30 cellular contexts compared by ENCODE assay signal in the genomic region with DNA sequence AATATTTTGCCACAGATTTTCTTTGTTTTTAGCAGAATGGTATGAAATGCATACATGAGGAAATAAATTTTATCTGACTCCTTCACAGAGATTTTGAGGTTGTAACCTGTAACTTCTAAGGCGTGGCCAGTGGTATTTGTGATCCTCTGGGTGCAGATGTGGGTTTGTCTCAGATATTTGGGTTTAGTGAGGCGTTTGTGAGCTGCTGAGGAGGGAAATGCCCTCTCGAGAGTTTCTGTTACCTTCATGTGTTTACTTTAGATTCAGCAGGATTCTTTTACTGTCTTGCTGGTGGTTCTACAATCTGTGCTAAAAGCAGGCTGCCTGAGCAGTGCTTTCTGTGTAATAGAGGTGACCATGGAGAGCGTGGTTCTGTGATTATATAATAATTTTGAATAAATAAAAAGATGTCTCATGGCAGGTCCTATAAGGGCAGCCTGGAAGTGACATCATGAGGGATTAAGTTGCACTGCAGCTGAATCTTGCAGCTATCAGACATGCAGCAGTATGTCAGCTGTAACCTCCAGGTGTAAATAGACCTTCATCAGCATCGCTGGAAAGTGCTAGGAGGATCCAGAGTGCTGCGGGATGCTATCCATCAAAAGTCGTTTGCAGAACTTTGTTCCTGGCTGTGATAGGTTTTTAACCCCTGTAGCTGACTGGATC. TPM values are rescaled to one million over a fixed set of nuclear protein-coding genes. Genes with fewer than 3 reads are reported as not detected.
DNase-seq lines count a peak whose midpoint lies in the region; ATAC-seq and TF ChIP-seq lines count a peak whose summit lies in the region.
"Had no signal": no experiment of that assay in that cellular context is flagged by ENCODE, and none has a peak within 500 bp of the region (broad histone marks: within the 10 kb centered on the region; RNA-seq: fewer than 3 reads in every experiment).

No MANE protein-coding gene starts in this region.

- peaks cover 10% of the 10 kb centered on the region for H3K4me1 ChIP-seq in rectal smooth muscle tissue (ENCODE audit: control insufficient read depth, insufficient read depth, low read length)
- no peaks in the 10 kb centered on the region for H3K4me1 ChIP-seq in CD8-positive, alpha-beta T cell (ENCODE audit: insufficient read depth, low read length)
- H3K4me1 ChIP-seq: neural progenitor cell had no signal

- H3K36me3 ChIP-seq in rectal smooth muscle tissue (ENCODE audit: control insufficient read depth, insufficient read depth, low read length) = no peaks in the 10 kb centered on the region
- no peaks in the 10 kb centered on the region for H3K36me3 ChIP-seq in CD8-positive, alpha-beta T cell (ENCODE audit: insufficient read depth, low read length)
- H3K36me3 ChIP-seq: adrenal gland, neural progenitor cell, WERI-Rb-1 had no signal

- no peak for TF ChIP-seq CTCF in endothelial cell (IDR thresholded peaks at IDR 0.05; ENCODE audit: unreplicated experiment)
- no peak for TF ChIP-seq CTCF in CD8-positive, alpha-beta T cell (IDR thresholded peaks at IDR 0.05)

- peak overlapping the region; percentile 60 for H3K4me3 Mint-ChIP-seq in endothelial cell (ENCODE audit: unreplicated experiment)
- H3K4me3 Mint-ChIP-seq in CD8-positive, alpha-beta T cell = no peak overlapping the region
- H3K4me3 Mint-ChIP-seq: activated T-cell treated with anti-CD3 and anti-CD28 coated beads, Interleukin-2, amount 50 U/mL, for 4 hours; brain; neural progenitor cell; stimulated activated memory B cell treated with anti-CD40 and anti-IgM and Interleukin-4, amounts not matched to agents 10 μg/mL and 1 μg/mL and 100 μg/mL, for 72 hours had no signal

- CTCF ChIA-PET in CD8-positive, alpha-beta T cell (lab: Charles Lee) = no interaction called here

- intact Hi-C loops in CD8-positive, alpha-beta T cell (cut with DNase I, micrococcal nuclease) = no loop called here

- no peak overlapping the region for H3K27ac Mint-ChIP-seq in endothelial cell (ENCODE audit: unreplicated experiment)
- no peak overlapping the region for H3K27ac Mint-ChIP-seq in CD8-positive, alpha-beta T cell
- H3K27ac Mint-ChIP-seq: neural progenitor cell; stimulated activated memory B cell treated with anti-CD40 and anti-IgM and Interleukin-4, amounts not matched to agents 10 μg/mL and 1 μg/mL and 100 μg/mL, for 72 hours had no signal

- no peaks in the 10 kb centered on the region for H3K9me3 ChIP-seq in CD8-positive, alpha-beta T cell (ENCODE audit: low read length)
- H3K9me3 ChIP-seq: adrenal gland, suprapubic skin had no signal

- POLR2A ChIA-PET in CD8-positive, alpha-beta T cell (lab: Charles Lee) = no interaction called here

- H3K9me3 Mint-ChIP-seq in endothelial cell (ENCODE audit: unreplicated experiment) = no peaks in the 10 kb centered on the region
- H3K9me3 Mint-ChIP-seq in CD8-positive, alpha-beta T cell = peaks cover 7% of the 10 kb centered on the region
- H3K9me3 Mint-ChIP-seq: activated T-cell treated with anti-CD3 and anti-CD28 coated beads, Interleukin-2, amount 50 U/mL, for 4 hours; stimulated activated memory B cell treated with anti-CD40 and anti-IgM and Interleukin-4, amounts not matched to agents 10 μg/mL and 1 μg/mL and 100 μg/mL, for 72 hours had no signal

- ATAC-seq in GM19468 (IDR thresholded peaks at IDR 0.05; ENCODE audit: extremely low read depth, unreplicated experiment) (peak; percentile 71), GM19035 (IDR thresholded peaks at IDR 0.05; ENCODE audit: unreplicated experiment) (no peak)
- ATAC-seq in CD8-positive, alpha-beta T cell = no peak
- ATAC-seq: activated T-cell treated with anti-CD3 and anti-CD28 coated beads, Interleukin-2, amount 50 U/mL, for 4 hours; HepG2; sciatic nerve; stimulated activated memory B cell treated with anti-CD40 and anti-IgM and Interleukin-4, amounts not matched to agents 10 μg/mL and 1 μg/mL and 100 μg/mL, for 72 hours had no signal

- peak overlapping the region; percentile 21 for H3K27ac ChIP-seq in rectal smooth muscle tissue (ENCODE audit: low read depth, low read length)
- H3K27ac ChIP-seq in CD8-positive, alpha-beta T cell (ENCODE audit: low read depth, low read length) = no peak overlapping the region
- H3K27ac ChIP-seq: adrenal gland, neural progenitor cell, suprapubic skin, WERI-Rb-1 had no signal

- no peak overlapping the region for H3K4me3 ChIP-seq in rectal smooth muscle tissue (ENCODE audit: low read length)
- no peak overlapping the region for H3K4me3 ChIP-seq in CD8-positive, alpha-beta T cell (ENCODE audit: low read depth, low read length)
- H3K4me3 ChIP-seq: adrenal gland, neural progenitor cell, suprapubic skin had no signal

- H3K9ac ChIP-seq in rectal smooth muscle tissue (ENCODE audit: low read length) = no peak overlapping the region
- H3K9ac ChIP-seq: neural progenitor cell had no signal

- DNase-seq in NCI-H2171 treated with DMSO at 0.1 percent for 48 hours (lab: John Stamatoyannopoulos, UW) = peak; percentile 66
- DNase-seq in endothelial cell (ENCODE audit: low spot score) = no peak
- DNase-seq in CD8-positive, alpha-beta T cell = no peak
- DNase-seq in medulla oblongata (ENCODE audit: extremely low spot score) = no peak
- DNase-seq in activated naive CD4-positive, alpha-beta T cell treated with Interleukin-2 at 50 U/mL for 16 hours = no peak
- DNase-seq: activated CD4-positive, alpha-beta T cell treated with anti-CD3 and anti-CD28 coated beads for 48 hours; activated CD8-positive, alpha-beta memory T cell treated with anti-CD3 and anti-CD28 coated beads for 24 hours; activated naive CD4-positive, alpha-beta T cell; activated T-cell treated with anti-CD3 and anti-CD28 coated beads, Interleukin-2, amount 50 U/mL, for 4 hours; adrenal gland; Calu3; DMS79 treated with DMSO at 0.1 percent for 48 hours; head of caudate nucleus; mammary epithelial cell; NCI-H146; NCI-H226; NCI-H748 treated with DMSO at 0.1 percent for 48 hours; posterior cingulate gyrus; stimulated activated CD4-positive, alpha-beta T cell treated with anti-CD3 and anti-CD28 coated beads, Interleukin-4, amount 100 ng/mL, for 4 hours; T-helper 9 cell; WERI-Rb-1 had no signal

- peaks cover 29% of the 10 kb centered on the region for H3K36me3 Mint-ChIP-seq in endothelial cell (ENCODE audit: low read depth, unreplicated experiment)
- no peaks in the 10 kb centered on the region for H3K36me3 Mint-ChIP-seq in CD8-positive, alpha-beta T cell
- H3K36me3 Mint-ChIP-seq: stimulated activated memory B cell treated with anti-CD40 and anti-IgM and Interleukin-4, amounts not matched to agents 10 μg/mL and 1 μg/mL and 100 μg/mL, for 72 hours had no signal

- H3K4me1 Mint-ChIP-seq in endothelial cell (ENCODE audit: unreplicated experiment) = peaks cover 2% of the 10 kb centered on the region
- peaks cover 7% of the 10 kb centered on the region for H3K4me1 Mint-ChIP-seq in CD8-positive, alpha-beta T cell (ENCODE audit: low read depth)
- H3K4me1 Mint-ChIP-seq: stimulated activated memory B cell treated with anti-CD40 and anti-IgM and Interleukin-4, amounts not matched to agents 10 μg/mL and 1 μg/mL and 100 μg/mL, for 72 hours had no signal

- H3K27me3 ChIP-seq in rectal smooth muscle tissue (ENCODE audit: control insufficient read depth, insufficient read depth, low read length) = no peaks in the 10 kb centered on the region
- no peaks in the 10 kb centered on the region for H3K27me3 ChIP-seq in CD8-positive, alpha-beta T cell (ENCODE audit: insufficient read depth, low read length)
- H3K27me3 ChIP-seq: adrenal gland, neural progenitor cell, suprapubic skin had no signal

- H3K27me3 Mint-ChIP-seq in endothelial cell (ENCODE audit: unreplicated experiment) = peaks cover 6% of the 10 kb centered on the region
- no peaks in the 10 kb centered on the region for H3K27me3 Mint-ChIP-seq in CD8-positive, alpha-beta T cell (ENCODE audit: low read depth)
- H3K27me3 Mint-ChIP-seq: brain had no signal

RNA-seq across cellular contexts. Expression of gene TANC1, which starts 34.2 kb away (rescaled TPM):
- total RNA-seq in endothelial cell (ENCODE audit: unreplicated experiment) = 84.1 TPM
- total RNA-seq in CD8-positive, alpha-beta T cell = under 1 TPM; 0.19 to 0.24 TPM

Comparison
In these comparisons a context has a peak if more than half of its experiments do, and no peak if none do; other contexts are left out.
1. RNA of gene TANC1, which starts 34.2 kb away (total RNA-seq): 84.1 TPM in endothelial cell (single experiment); 0.19 to 0.24 TPM in CD8-positive, alpha-beta T cell; every median in the first group is over 10 times any median in the second.